In the genomic region with DNA sequence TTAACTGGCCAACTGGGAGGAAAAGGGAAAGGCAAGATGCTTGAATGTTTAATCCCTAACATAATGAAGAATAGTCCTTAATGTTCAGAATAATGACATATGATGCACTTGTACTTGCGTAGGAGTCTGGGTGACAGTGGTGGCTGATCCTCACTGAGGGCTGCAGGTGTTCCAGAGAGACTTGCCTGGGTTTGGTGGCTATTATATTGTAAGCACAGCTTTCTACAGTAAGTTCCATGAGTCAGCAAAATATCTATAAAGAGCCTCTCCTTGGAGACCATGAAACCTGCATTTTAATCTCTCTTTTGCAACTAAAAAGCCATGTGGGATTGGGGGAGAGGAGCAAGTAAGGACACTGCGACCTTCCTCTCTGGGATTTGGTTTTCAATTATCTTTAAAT, we compare ENCODE assay signal across 2 cellular contexts.
TF ChIP-seq lines count a peak whose summit lies in the region.

No MANE protein-coding gene starts in this region.

TF ChIP-seq in HepG2, 621 proteins besides CTCF, POLR2A, EP300 and RAD21:
- peak; percentile 90 for TF ChIP-seq MAFF (IDR thresholded peaks at IDR 0.05; ENCODE audit: low read depth, low read length)
- no peak for TF ChIP-seq CREB1 (IDR thresholded peaks at IDR 0.05)
- no peak for TF ChIP-seq CREB1 (CRISPR knock-in tag; IDR thresholded peaks at IDR 0.05)
- TF ChIP-seq MAFK (conservative IDR thresholded peaks at IDR 0.05 in 1 of 2, IDR thresholded peaks at IDR 0.05 in 1 of 2; ENCODE audit: low read length in 2 of 2): peak; percentile 91 to 95
- TF ChIP-seq NFE2L2 (IDR thresholded peaks at IDR 0.05; ENCODE audit: low read length): peak; percentile 45; the same call in 1 of the 2 replicates
- no peak for TF ChIP-seq ZNF788 (CRISPR knock-in tag; IDR thresholded peaks at IDR 0.05; ENCODE audit: borderline replicate concordance)

TF ChIP-seq in HEK293T, 16 proteins besides CTCF, POLR2A, EP300 and RAD21:
- no peak for TF ChIP-seq SUZ12 (IDR thresholded peaks at IDR 0.05)
- no peak for TF ChIP-seq BHLHE40 (IDR thresholded peaks at IDR 0.05; ENCODE audit: borderline replicate concordance)
- TF ChIP-seq FOXK2 (IDR thresholded peaks at IDR 0.05): no peak
- no peak for TF ChIP-seq LEF1 (IDR thresholded peaks at IDR 0.05; ENCODE audit: borderline replicate concordance)
- TF ChIP-seq CTBP1 (IDR thresholded peaks at IDR 0.05; ENCODE audit: borderline replicate concordance): no peak
- TF ChIP-seq, protein P1, sequence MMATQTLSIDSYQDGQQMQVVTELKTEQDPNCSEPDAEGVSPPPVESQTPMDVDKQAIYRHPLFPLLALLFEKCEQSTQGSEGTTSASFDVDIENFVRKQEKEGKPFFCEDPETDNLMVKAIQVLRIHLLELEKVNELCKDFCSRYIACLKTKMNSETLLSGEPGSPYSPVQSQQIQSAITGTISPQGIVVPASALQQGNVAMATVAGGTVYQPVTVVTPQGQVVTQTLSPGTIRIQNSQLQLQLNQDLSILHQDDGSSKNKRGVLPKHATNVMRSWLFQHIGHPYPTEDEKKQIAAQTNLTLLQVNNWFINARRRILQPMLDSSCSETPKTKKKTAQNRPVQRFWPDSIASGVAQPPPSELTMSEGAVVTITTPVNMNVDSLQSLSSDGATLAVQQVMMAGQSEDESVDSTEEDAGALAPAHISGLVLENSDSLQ (IDR thresholded peaks at IDR 0.05): no peak
- TF ChIP-seq FOXA1 (IDR thresholded peaks at IDR 0.05): no peak
- no peak for TF ChIP-seq HDGF (IDR thresholded peaks at IDR 0.05; ENCODE audit: borderline replicate concordance)
- no peak for TF ChIP-seq ARNT (IDR thresholded peaks at IDR 0.05)
- TF ChIP-seq ZNF384 (IDR thresholded peaks at IDR 0.05): no peak
- no peak for TF ChIP-seq FOXM1 (IDR thresholded peaks at IDR 0.05; ENCODE audit: borderline replicate concordance)
- TF ChIP-seq ELF4 (IDR thresholded peaks at IDR 0.05): no peak
